10 cellular contexts compared by ENCODE assay signal in the genomic region with DNA sequence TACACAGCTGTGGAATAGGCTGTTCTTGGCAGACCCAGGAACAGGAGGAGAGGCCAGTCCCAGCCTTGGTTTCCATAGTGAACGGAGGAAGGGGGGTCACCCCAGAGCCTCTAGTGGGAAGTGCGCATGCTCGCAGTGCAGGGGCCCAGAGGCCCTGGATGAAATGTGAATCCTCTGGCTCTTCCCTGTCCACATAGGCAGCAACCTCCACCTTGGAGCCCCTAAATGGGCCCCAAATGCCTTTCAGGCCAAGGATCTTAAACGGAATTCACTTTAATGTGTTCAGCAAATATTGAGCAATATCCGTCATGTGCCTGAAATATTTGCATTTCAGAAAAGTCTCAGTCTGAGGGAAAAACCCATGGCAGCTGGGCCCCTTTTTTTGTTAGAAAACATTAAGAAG. TPM values are rescaled to one million over a fixed set of nuclear protein-coding genes. Genes with fewer than 3 reads are reported as not detected.
A peak's percentile ranks its signal among the peaks of the same experiment; 100 is the strongest.
DNase-seq lines count a peak whose midpoint lies in the region; ATAC-seq and TF ChIP-seq lines count a peak whose summit lies in the region.
"Had no signal": no experiment of that assay in that cellular context is flagged by ENCODE, and none has a peak within 500 bp of the region (broad histone marks: within the 10 kb centered on the region; RNA-seq: fewer than 3 reads in every experiment).

No MANE protein-coding gene starts in this region.

- H3K27me3 ChIP-seq in breast epithelium (peaks cover 0 to 2% of the 10 kb centered on the region in 2 donors), vagina (no peaks in the 10 kb centered on the region)
- H3K27me3 ChIP-seq: BLaER1 had no signal

- H3K27me3 Mint-ChIP-seq in MCF 10A (ENCODE audit: insufficient read depth, unreplicated experiment), result no peaks in the 10 kb centered on the region
- H3K27me3 Mint-ChIP-seq in nephron progenitor cell (ENCODE audit: low read depth, poor library complexity), result peaks cover 6% of the 10 kb centered on the region

- CTCF ChIA-PET in MCF 10A (lab: Yijun Ruan, JAX), result no interaction called here

- BruUV-seq in MCF 10A (replicated peaks; lab: Mats Ljungman, UMichigan), result no TSS peak

- no peaks in the 10 kb centered on the region for H3K9me3 ChIP-seq in breast epithelium
- H3K9me3 ChIP-seq in vagina, result no peaks in the 10 kb centered on the region

- peaks cover 26% of the 10 kb centered on the region for H3K9me3 Mint-ChIP-seq in MCF 10A (ENCODE audit: unreplicated experiment)
- H3K9me3 Mint-ChIP-seq in nephron progenitor cell, result peaks cover 72% of the 10 kb centered on the region

- intact Hi-C loops in breast epithelium (cut with DNase I; ENCODE audit: low total_unique reads) (no loop called here), MCF 10A (cut with micrococcal nuclease) (no loop called here), vagina (cut with DNase I) (no loop called here)

- DNase-seq in breast epithelium (ENCODE audit: low spot score in 2 of 2) (peak in 1 of 2 donors; percentile 21), MCF 10A (ENCODE audit: unreplicated experiment) (no peak), foreskin fibroblast (peak; percentile 19 to 62), nephron progenitor cell (peak; percentile 65), vagina (ENCODE audit: extremely low spot score in 2 of 2) (peak in 1 of 2 donors; percentile 93), epidermal melanocyte (ENCODE audit: insufficient read length, low spot score) (no peak), T-helper 2 cell (no peak)
- DNase-seq: activated CD4-positive, alpha-beta T cell treated with anti-CD3 and anti-CD28 coated beads for 1 hour had no signal

- TF ChIP-seq CTCF in breast epithelium (IDR thresholded peaks at IDR 0.05) (no peak), MCF 10A (IDR thresholded peaks at IDR 0.05; ENCODE audit: unreplicated experiment) (no peak), foreskin fibroblast (IDR thresholded peaks at IDR 0.05; ENCODE audit: low read depth, low read length) (no peak), nephron progenitor cell (IDR thresholded peaks at IDR 0.05) (no peak), vagina (IDR thresholded peaks at IDR 0.05) (no peak)

- H3K27ac Mint-ChIP-seq in MCF 10A (ENCODE audit: low read depth, unreplicated experiment), result no peak overlapping the region
- no peak overlapping the region for H3K27ac Mint-ChIP-seq in nephron progenitor cell

- no peaks in the 10 kb centered on the region for H3K4me1 Mint-ChIP-seq in MCF 10A (ENCODE audit: insufficient read depth, unreplicated experiment)
- peaks cover 34% of the 10 kb centered on the region for H3K4me1 Mint-ChIP-seq in nephron progenitor cell

- no peak for ATAC-seq in HG03097 (IDR thresholded peaks at IDR 0.05; ENCODE audit: low FRiP score, unreplicated experiment)

- H3K27ac ChIP-seq in breast epithelium (peak overlapping the region; percentile 2 to 69), vagina (peak overlapping the region; percentile 75)
- H3K27ac ChIP-seq: BLaER1 had no signal

- H3K4me1 ChIP-seq in breast epithelium (no peaks in the 10 kb centered on the region), vagina (peaks cover 19% of the 10 kb centered on the region)
- H3K4me1 ChIP-seq: BLaER1 had no signal

- POLR2A ChIA-PET in MCF 10A (lab: Yijun Ruan, JAX), result no interaction called here

- no peak overlapping the region for H3K4me3 Mint-ChIP-seq in MCF 10A (ENCODE audit: unreplicated experiment)
- no peak overlapping the region for H3K4me3 Mint-ChIP-seq in nephron progenitor cell

- H3K36me3 ChIP-seq in breast epithelium (no peaks in the 10 kb centered on the region), vagina (no peaks in the 10 kb centered on the region)
- H3K36me3 ChIP-seq: BLaER1 had no signal

- H3K4me3 ChIP-seq in breast epithelium, result no peak overlapping the region
- no peak overlapping the region for H3K4me3 ChIP-seq in foreskin fibroblast (ENCODE audit: low read depth in 1 of 2, low read length in 2 of 2)
- no peak overlapping the region for H3K4me3 ChIP-seq in vagina
- H3K4me3 ChIP-seq: BLaER1 had no signal

- TF ChIP-seq POLR2A in breast epithelium (IDR thresholded peaks at IDR 0.05) (no peak), vagina (IDR thresholded peaks at IDR 0.05) (no peak)

- H3K36me3 Mint-ChIP-seq in MCF 10A (ENCODE audit: insufficient read depth, unreplicated experiment) (no peaks in the 10 kb centered on the region), nephron progenitor cell (ENCODE audit: low read depth) (peaks cover 9% of the 10 kb centered on the region)

RNA-seq across cellular contexts. Expression of gene NDN, which starts 3.3 kb away (rescaled TPM):
- total RNA-seq in breast epithelium, result 100 to 1,000 TPM in 1 of 3 donors, 10 to 100 TPM in 2; 39.2 to 105 (median 41.6) TPM
- total RNA-seq in MCF 10A (2022), result not detected in 2 replicates
- 79.3 TPM for total RNA-seq in vagina

RNA-seq across cellular contexts. Expression of gene MAGEL2, which starts 42.8 kb away (rescaled TPM):
- total RNA-seq in breast epithelium (under 1 TPM; 0.15 to 0.33 (median 0.16) TPM), MCF 10A (2022) (not detected in 2 replicates), vagina (2.0 TPM)

Comparison
In these comparisons a context has a peak if more than half of its experiments do, and no peak if none do; other contexts are left out.
1. RNA of gene NDN, which starts 3.3 kb away (total RNA-seq): 79.3 TPM in vagina (single experiment) and 39.2 to 105 TPM in breast epithelium; not detected in MCF 10A; every median in the first group is over 10 times any median in the second.
2. DNase-seq: peak in foreskin fibroblast (2 of 2) and nephron progenitor cell (single experiment); none in MCF 10A (single experiment), epidermal melanocyte (single experiment) and T-helper 2 cell (0 of 5).